In genomic region chr12:100901266-100901665, GRCh38 we compare ENCODE assay signal across 34 cellular contexts.
"Had no signal": no experiment of that assay in that cellular context is flagged by ENCODE, and none has a peak within 500 bp of the region (broad histone marks: within the 10 kb centered on the region; RNA-seq: fewer than 3 reads in every experiment).

No MANE protein-coding gene starts in this region.

- H3K36me3 Mint-ChIP-seq: activated CD4-positive, alpha-beta memory T cell treated with anti-CD3 and anti-CD28 coated beads for 36 hours; activated CD8-positive, alpha-beta memory T cell treated with anti-CD3 and anti-CD28 coated beads, Interleukin-2, amount 10 ng/mL, durations not matched to agents 7 days and 5 days; activated naive CD4-positive, alpha-beta T cell treated with anti-CD3 and anti-CD28 coated beads, Interleukin-2, amount 50 U/mL, for 24 hours; activated naive CD8-positive, alpha-beta T cell treated with anti-CD3 and anti-CD28 coated beads for 36 hours had no signal

- FAIRE-seq: endometrium, endothelial cell of umbilical vein had no signal

- H3K27me3 Mint-ChIP-seq: activated CD4-positive, alpha-beta memory T cell treated with anti-CD3 and anti-CD28 coated beads for 36 hours; activated CD4-positive, alpha-beta T cell treated with anti-CD3 and anti-CD28 coated beads for 36 hours; activated CD4-positive, alpha-beta T cell treated with anti-CD3 and anti-CD28 coated beads, Interleukin-2, amount 10 ng/mL, durations not matched to agents 24 days and 14 days; activated CD8-positive, alpha-beta memory T cell treated with anti-CD3 and anti-CD28 coated beads, Interleukin-2, amount 10 ng/mL, durations not matched to agents 7 days and 5 days; activated naive CD4-positive, alpha-beta T cell treated with anti-CD3 and anti-CD28 coated beads, Interleukin-2, amount 50 U/mL, for 24 hours; activated naive CD8-positive, alpha-beta T cell treated with anti-CD3 and anti-CD28 coated beads for 36 hours; activated naive CD8-positive, alpha-beta T cell treated with anti-CD3 and anti-CD28 coated beads, Interleukin-2, amount 50 U/mL, for 24 hours had no signal

- H3K4me1 Mint-ChIP-seq: activated CD4-positive, alpha-beta T cell treated with anti-CD3 and anti-CD28 coated beads for 36 hours; activated CD4-positive, alpha-beta T cell treated with anti-CD3 and anti-CD28 coated beads, Interleukin-2, amount 10 ng/mL, durations not matched to agents 24 days and 14 days; activated CD8-positive, alpha-beta memory T cell treated with anti-CD3 and anti-CD28 coated beads, Interleukin-2, amount 10 ng/mL, durations not matched to agents 7 days and 5 days; activated naive CD4-positive, alpha-beta T cell treated with anti-CD3 and anti-CD28 coated beads, Interleukin-2, amount 50 U/mL, for 24 hours; activated naive CD8-positive, alpha-beta T cell treated with anti-CD3 and anti-CD28 coated beads for 36 hours; activated naive CD8-positive, alpha-beta T cell treated with anti-CD3 and anti-CD28 coated beads, Interleukin-2, amount 50 U/mL, for 24 hours; brain had no signal

- H3K4me1 ChIP-seq: adrenal gland, breast epithelium, colonic mucosa, esophagus squamous epithelium, gastroesophageal sphincter had no signal

- H3K9me3 ChIP-seq: adrenal gland, breast epithelium, colonic mucosa, esophagus squamous epithelium, gastroesophageal sphincter had no signal

- H3K36me3 ChIP-seq: adrenal gland, breast epithelium, cardiac muscle cell, colonic mucosa, esophagus squamous epithelium, gastroesophageal sphincter had no signal

- ATAC-seq: activated CD4-positive, alpha-beta T cell treated with anti-CD3 and anti-CD28 coated beads for 36 hours; activated CD8-positive, alpha-beta memory T cell treated with anti-CD3 and anti-CD28 coated beads, Interleukin-2, amount 10 ng/mL, durations not matched to agents 7 days and 5 days; activated CD8-positive, alpha-beta T cell treated with anti-CD3 and anti-CD28 coated beads, Interleukin-2, amount 10 ng/mL, durations not matched to agents 7 days and 5 days; activated naive CD8-positive, alpha-beta T cell treated with anti-CD3 and anti-CD28 coated beads, Interleukin-2, amount 50 U/mL, for 24 hours; gastroesophageal sphincter had no signal

- H3K9me3 Mint-ChIP-seq: activated CD4-positive, alpha-beta memory T cell treated with anti-CD3 and anti-CD28 coated beads for 36 hours; activated CD4-positive, alpha-beta T cell treated with anti-CD3 and anti-CD28 coated beads, Interleukin-2, amount 10 ng/mL, durations not matched to agents 24 days and 14 days; activated naive CD4-positive, alpha-beta T cell treated with anti-CD3 and anti-CD28 coated beads, Interleukin-2, amount 50 U/mL, for 24 hours; activated naive CD8-positive, alpha-beta T cell treated with anti-CD3 and anti-CD28 coated beads for 36 hours; activated T-helper 1 cell treated with anti-CD3 and anti-CD28 coated beads, Interleukin-12 subunit alpha, Interleukin-12 subunit beta, Interleukin-2, Interleukin-4 antibody, amounts not matched to agents 30 ng/mL and 10 ng/mL and 1 ng/mL, durations not matched to agents 14 hours and 24 hours and 36 hours; activated T-helper 2 cell treated with anti-CD3 and anti-CD28 coated beads, Interferon-gamma antibody, Interleukin-2, Interleukin-4, amounts not matched to agents 10 μg/mL and 5 μg/mL and 100 μg/mL, durations not matched to agents 14 hours and 24 hours and 36 hours; brain had no signal

- H3K27me3 ChIP-seq: adrenal gland, breast epithelium, cardiac muscle cell, colonic mucosa, esophagus squamous epithelium, gastroesophageal sphincter had no signal

- H3K4me3 Mint-ChIP-seq: activated CD4-positive, alpha-beta memory T cell treated with anti-CD3 and anti-CD28 coated beads for 36 hours; activated CD4-positive, alpha-beta T cell treated with anti-CD3 and anti-CD28 coated beads for 36 hours; activated CD4-positive, alpha-beta T cell treated with anti-CD3 and anti-CD28 coated beads, Interleukin-2, amount 10 ng/mL, durations not matched to agents 24 days and 14 days; activated CD8-positive, alpha-beta memory T cell treated with anti-CD3 and anti-CD28 coated beads, Interleukin-2, amount 10 ng/mL, durations not matched to agents 7 days and 5 days; activated CD8-positive, alpha-beta T cell treated with anti-CD3 and anti-CD28 coated beads, Interleukin-2, amount 10 ng/mL, durations not matched to agents 7 days and 5 days; activated naive CD4-positive, alpha-beta T cell treated with anti-CD3 and anti-CD28 coated beads for 36 hours; activated naive CD4-positive, alpha-beta T cell treated with anti-CD3 and anti-CD28 coated beads, Interleukin-2, amount 50 U/mL, for 24 hours; activated naive CD8-positive, alpha-beta T cell treated with anti-CD3 and anti-CD28 coated beads for 36 hours; activated naive CD8-positive, alpha-beta T cell treated with anti-CD3 and anti-CD28 coated beads, Interleukin-2, amount 50 U/mL, for 24 hours; activated T-helper 1 cell treated with anti-CD3 and anti-CD28 coated beads, Interleukin-12 subunit alpha, Interleukin-12 subunit beta, Interleukin-2, Interleukin-4 antibody, amounts not matched to agents 30 ng/mL and 10 ng/mL and 1 ng/mL, durations not matched to agents 14 hours and 24 hours and 36 hours; brain had no signal

- H3K27ac Mint-ChIP-seq: activated CD4-positive, alpha-beta memory T cell treated with anti-CD3 and anti-CD28 coated beads for 36 hours; activated CD4-positive, alpha-beta T cell treated with anti-CD3 and anti-CD28 coated beads for 36 hours; activated CD4-positive, alpha-beta T cell treated with anti-CD3 and anti-CD28 coated beads, Interleukin-2, amount 10 ng/mL, durations not matched to agents 24 days and 14 days; activated CD8-positive, alpha-beta memory T cell treated with anti-CD3 and anti-CD28 coated beads, Interleukin-2, amount 10 ng/mL, durations not matched to agents 7 days and 5 days; activated CD8-positive, alpha-beta T cell treated with anti-CD3 and anti-CD28 coated beads, Interleukin-2, amount 10 ng/mL, durations not matched to agents 7 days and 5 days; activated naive CD4-positive, alpha-beta T cell treated with anti-CD3 and anti-CD28 coated beads for 36 hours; activated naive CD4-positive, alpha-beta T cell treated with anti-CD3 and anti-CD28 coated beads, Interleukin-2, amount 50 U/mL, for 24 hours; activated naive CD8-positive, alpha-beta T cell treated with anti-CD3 and anti-CD28 coated beads for 36 hours; activated naive CD8-positive, alpha-beta T cell treated with anti-CD3 and anti-CD28 coated beads, Interleukin-2, amount 50 U/mL, for 24 hours; activated T-helper 1 cell treated with anti-CD3 and anti-CD28 coated beads, Interleukin-12 subunit alpha, Interleukin-12 subunit beta, Interleukin-2, Interleukin-4 antibody, amounts not matched to agents 30 ng/mL and 10 ng/mL and 1 ng/mL, durations not matched to agents 14 hours and 24 hours and 36 hours; activated T-helper 2 cell treated with anti-CD3 and anti-CD28 coated beads, Interferon-gamma antibody, Interleukin-2, Interleukin-4, amounts not matched to agents 10 μg/mL and 5 μg/mL and 100 μg/mL, durations not matched to agents 14 hours and 24 hours and 36 hours; brain had no signal

- DNase-seq: activated CD4-positive, alpha-beta memory T cell treated with anti-CD3 and anti-CD28 coated beads for 36 hours; activated CD4-positive, alpha-beta T cell treated with anti-CD3 and anti-CD28 coated beads for 36 hours; activated CD4-positive, alpha-beta T cell treated with anti-CD3 and anti-CD28 coated beads, Interleukin-2, amount 10 ng/mL, durations not matched to agents 24 days and 14 days; activated CD4-positive, CD25-positive, alpha-beta regulatory T cell; activated CD4-positive, CD25-positive, alpha-beta regulatory T cell treated with anti-CD3 and anti-CD28 coated beads, Interleukin-2, amount 50 U/mL, for 72 hours; activated CD8-positive, alpha-beta memory T cell treated with anti-CD3 and anti-CD28 coated beads, Interleukin-2, amount 10 ng/mL, durations not matched to agents 7 days and 5 days; activated CD8-positive, alpha-beta memory T cell treated with anti-CD3 and anti-CD28 coated beads, Interleukin-2, amount 50 U/mL, for 4 hours; activated CD8-positive, alpha-beta T cell treated with anti-CD3 and anti-CD28 coated beads, Interleukin-2, amount 10 ng/mL, durations not matched to agents 7 days and 5 days; activated effector memory CD4-positive, alpha-beta T cell treated with anti-CD3 and anti-CD28 coated beads, Interleukin-2, amount 50 U/mL, for 16 hours; activated naive CD4-positive, alpha-beta T cell treated with anti-CD3 and anti-CD28 coated beads for 36 hours; activated naive CD8-positive, alpha-beta T cell treated with anti-CD3 and anti-CD28 coated beads for 36 hours; activated naive CD8-positive, alpha-beta T cell treated with anti-CD3 and anti-CD28 coated beads, Interleukin-2, amount 50 U/mL, for 24 hours; activated T-cell treated with anti-CD3 and anti-CD28 coated beads, Interleukin-2, amount 50 U/mL, for 1 hour; activated T-cell treated with anti-CD3 and anti-CD28 coated beads, Interleukin-2, amount 50 U/mL, for 48 hours; adrenal gland; amygdala; aorta; central memory CD4-positive, alpha-beta T cell; cerebellar nuclear complex; colonic mucosa; effector CD8-positive, alpha-beta T cell; esophagus squamous epithelium; foreskin melanocyte; T-helper 2 cell had no signal

- H3K27ac ChIP-seq: adrenal gland, breast epithelium, cardiac muscle cell, colonic mucosa, epithelial cell of prostate, esophagus squamous epithelium, gastroesophageal sphincter had no signal

- H3K4me3 ChIP-seq: adrenal gland, breast epithelium, cardiac muscle cell, colonic mucosa, esophagus squamous epithelium, gastroesophageal sphincter had no signal
